ENCODE assay signal across 1 cellular context in the genomic region with DNA sequence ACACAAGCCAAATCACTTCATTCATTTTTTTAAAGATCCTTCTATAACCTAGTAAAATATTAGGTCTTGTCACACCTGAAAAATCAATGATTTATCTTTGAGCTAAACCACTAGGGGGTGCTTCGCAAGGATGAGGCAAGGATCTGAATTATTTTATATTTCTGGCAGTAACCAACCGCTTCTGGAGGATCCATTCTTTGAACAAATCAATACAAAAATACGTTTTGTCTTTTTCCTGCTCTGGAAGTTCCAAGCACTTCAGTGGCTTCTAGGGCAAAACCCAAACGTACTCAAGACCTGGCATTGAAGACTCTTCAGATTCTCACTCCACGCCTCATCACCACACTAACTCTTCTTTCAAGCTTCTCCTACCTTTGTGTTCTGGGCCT.
TF ChIP-seq lines count a peak whose summit lies in the region.

No MANE protein-coding gene starts in this region.

TF ChIP-seq in GM23338, 12 proteins besides CTCF, POLR2A, EP300 and RAD21 (continued from another document):
- TF ChIP-seq, protein P1, sequence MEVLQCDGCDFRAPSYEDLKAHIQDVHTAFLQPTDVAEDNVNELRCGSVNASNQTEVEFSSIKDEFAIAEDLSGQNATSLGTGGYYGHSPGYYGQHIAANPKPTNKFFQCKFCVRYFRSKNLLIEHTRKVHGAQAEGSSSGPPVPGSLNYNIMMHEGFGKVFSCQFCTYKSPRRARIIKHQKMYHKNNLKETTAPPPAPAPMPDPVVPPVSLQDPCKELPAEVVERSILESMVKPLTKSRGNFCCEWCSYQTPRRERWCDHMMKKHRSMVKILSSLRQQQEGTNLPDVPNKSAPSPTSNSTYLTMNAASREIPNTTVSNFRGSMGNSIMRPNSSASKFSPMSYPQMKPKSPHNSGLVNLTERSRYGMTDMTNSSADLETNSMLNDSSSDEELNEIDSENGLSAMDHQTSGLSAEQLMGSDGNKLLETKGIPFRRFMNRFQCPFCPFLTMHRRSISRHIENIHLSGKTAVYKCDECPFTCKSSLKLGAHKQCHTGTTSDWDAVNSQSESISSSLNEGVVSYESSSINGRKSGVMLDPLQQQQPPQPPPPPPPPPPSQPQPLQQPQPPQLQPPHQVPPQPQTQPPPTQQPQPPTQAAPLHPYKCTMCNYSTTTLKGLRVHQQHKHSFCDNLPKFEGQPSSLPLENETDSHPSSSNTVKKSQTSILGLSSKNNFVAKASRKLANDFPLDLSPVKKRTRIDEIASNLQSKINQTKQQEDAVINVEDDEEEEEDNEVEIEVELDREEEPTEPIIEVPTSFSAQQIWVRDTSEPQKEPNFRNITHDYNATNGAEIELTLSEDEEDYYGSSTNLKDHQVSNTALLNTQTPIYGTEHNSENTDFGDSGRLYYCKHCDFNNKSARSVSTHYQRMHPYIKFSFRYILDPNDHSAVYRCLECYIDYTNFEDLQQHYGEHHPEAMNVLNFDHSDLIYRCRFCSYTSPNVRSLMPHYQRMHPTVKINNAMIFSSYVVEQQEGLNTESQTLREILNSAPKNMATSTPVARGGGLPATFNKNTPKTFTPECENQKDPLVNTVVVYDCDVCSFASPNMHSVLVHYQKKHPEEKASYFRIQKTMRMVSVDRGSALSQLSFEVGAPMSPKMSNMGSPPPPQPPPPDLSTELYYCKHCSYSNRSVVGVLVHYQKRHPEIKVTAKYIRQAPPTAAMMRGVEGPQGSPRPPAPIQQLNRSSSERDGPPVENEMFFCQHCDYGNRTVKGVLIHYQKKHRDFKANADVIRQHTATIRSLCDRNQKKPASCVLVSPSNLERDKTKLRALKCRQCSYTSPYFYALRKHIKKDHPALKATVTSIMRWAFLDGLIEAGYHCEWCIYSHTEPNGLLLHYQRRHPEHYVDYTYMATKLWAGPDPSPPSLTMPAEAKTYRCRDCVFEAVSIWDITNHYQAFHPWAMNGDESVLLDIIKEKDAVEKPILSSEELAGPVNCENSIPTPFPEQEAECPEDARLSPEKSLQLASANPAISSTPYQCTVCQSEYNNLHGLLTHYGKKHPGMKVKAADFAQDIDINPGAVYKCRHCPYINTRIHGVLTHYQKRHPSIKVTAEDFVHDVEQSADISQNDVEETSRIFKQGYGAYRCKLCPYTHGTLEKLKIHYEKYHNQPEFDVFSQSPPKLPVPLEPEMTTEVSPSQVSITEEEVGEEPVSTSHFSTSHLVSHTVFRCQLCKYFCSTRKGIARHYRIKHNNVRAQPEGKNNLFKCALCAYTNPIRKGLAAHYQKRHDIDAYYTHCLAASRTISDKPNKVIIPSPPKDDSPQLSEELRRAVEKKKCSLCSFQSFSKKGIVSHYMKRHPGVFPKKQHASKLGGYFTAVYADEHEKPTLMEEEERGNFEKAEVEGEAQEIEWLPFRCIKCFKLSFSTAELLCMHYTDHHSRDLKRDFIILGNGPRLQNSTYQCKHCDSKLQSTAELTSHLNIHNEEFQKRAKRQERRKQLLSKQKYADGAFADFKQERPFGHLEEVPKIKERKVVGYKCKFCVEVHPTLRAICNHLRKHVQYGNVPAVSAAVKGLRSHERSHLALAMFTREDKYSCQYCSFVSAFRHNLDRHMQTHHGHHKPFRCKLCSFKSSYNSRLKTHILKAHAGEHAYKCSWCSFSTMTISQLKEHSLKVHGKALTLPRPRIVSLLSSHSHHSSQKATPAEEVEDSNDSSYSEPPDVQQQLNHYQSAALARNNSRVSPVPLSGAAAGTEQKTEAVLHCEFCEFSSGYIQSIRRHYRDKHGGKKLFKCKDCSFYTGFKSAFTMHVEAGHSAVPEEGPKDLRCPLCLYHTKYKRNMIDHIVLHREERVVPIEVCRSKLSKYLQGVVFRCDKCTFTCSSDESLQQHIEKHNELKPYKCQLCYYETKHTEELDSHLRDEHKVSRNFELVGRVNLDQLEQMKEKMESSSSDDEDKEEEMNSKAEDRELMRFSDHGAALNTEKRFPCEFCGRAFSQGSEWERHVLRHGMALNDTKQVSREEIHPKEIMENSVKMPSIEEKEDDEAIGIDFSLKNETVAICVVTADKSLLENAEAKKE (CRISPR knock-in tag; IDR thresholded peaks at IDR 0.05): no peak
- no peak for TF ChIP-seq STAT1 (IDR thresholded peaks at IDR 0.05; ENCODE audit: unreplicated experiment)
- TF ChIP-seq EZH2 (IDR thresholded peaks at IDR 0.05; ENCODE audit: low read depth, unreplicated experiment): no peak
